ENCODE assay signal across 11 cellular contexts in the genomic region with DNA sequence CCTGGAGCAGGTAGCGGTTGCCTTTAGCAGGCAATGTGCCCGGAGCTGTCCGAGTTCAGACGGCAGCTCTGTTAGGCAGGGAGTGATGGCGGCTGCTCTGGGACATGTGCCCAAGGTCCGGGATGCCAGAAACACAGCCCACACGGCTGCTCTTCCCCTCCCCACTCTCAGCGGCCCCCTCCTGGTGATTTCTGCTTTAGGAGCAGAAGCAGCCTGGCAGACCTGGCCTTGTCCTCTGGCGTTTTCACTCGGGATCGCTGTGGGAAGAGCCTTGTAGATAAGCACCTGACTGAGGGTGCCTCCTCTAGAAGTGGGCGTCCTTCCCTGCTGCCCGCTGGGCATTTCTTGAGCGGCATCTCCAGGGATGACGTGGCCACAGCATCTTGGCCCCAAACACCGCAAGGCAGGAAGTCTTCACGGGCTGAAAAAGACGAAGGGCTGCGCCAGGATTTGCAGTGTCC.
DNase-seq lines count a peak whose midpoint lies in the region; ATAC-seq and TF ChIP-seq lines count a peak whose summit lies in the region.
"Had no signal": no experiment of that assay in that cellular context is flagged by ENCODE, and none has a peak within 500 bp of the region (broad histone marks: within the 10 kb centered on the region; RNA-seq: fewer than 3 reads in every experiment).

No MANE protein-coding gene starts in this region.

- H4K20me1 ChIP-seq in IMR-90 (ENCODE audit: insufficient read depth, low read length), result no peaks in the 10 kb centered on the region

- H4K91ac ChIP-seq in IMR-90 (ENCODE audit: insufficient read depth, low read depth, low read length), result 0 out of 2 replicates have a peak overlapping the region, but pooled peaks have one; percentile 47

- H3K27me3 ChIP-seq in IMR-90 (ENCODE audit: control insufficient read depth, insufficient read depth, low read length) (no peaks in the 10 kb centered on the region), lower lobe of right lung (ENCODE audit: low read depth) (no peaks in the 10 kb centered on the region), tibial artery (no peaks in the 10 kb centered on the region)
- H3K27me3 ChIP-seq: colonic mucosa had no signal

- peak overlapping the region; percentile 52; the same call in 1 of the 2 replicates for H3K23ac ChIP-seq in IMR-90 (ENCODE audit: low read depth, low read length)

- 13% methylated on average over 4 of the region's 19 CpGs; no CpG with 5 or more reads in 1 of the 2 experiments for WGBS in IMR-90 (ENCODE audit: extremely low coverage in 2 of 2, insufficient read length in 1 of 2), 2 experiments

- peak overlapping the region; percentile 7 to 73; a peak in 3 of 4 replicates for H4K8ac ChIP-seq in IMR-90 (ENCODE audit: low read depth in 2 of 2, low read length in 2 of 2)

- in situ Hi-C loops in IMR-90 (cut with MboI; ENCODE audit: low sequenced_read_pairs), result no loop called here

- H3K36me3 ChIP-seq in IMR-90 (ENCODE audit: control insufficient read depth, insufficient read depth, low read length) (peaks cover 3% of the 10 kb centered on the region; the same call in 1 of the 2 replicates), lower lobe of right lung (no peaks in the 10 kb centered on the region), tibial artery (peaks cover 0 to 4% (median 0%) of the 10 kb centered on the region in 3 donors)
- H3K36me3 ChIP-seq: colonic mucosa, HAP-1 had no signal

- peak overlapping the region; percentile 2 for H2BK5ac ChIP-seq in IMR-90 (ENCODE audit: low read depth, low read length, poor library complexity, severe bottlenecking)

- no TSS peak for BruUV-seq in IMR-90 (replicated peaks; lab: Mats Ljungman, UMichigan)

- peaks cover 4% of the 10 kb centered on the region for H3K36me3 Mint-ChIP-seq in activated T-cell treated with anti-CD3 and anti-CD28 coated beads, Interleukin-2, amount 50 U/mL, for 4 hours (ENCODE audit: insufficient read depth)
- peaks cover 4% of the 10 kb centered on the region for H3K36me3 Mint-ChIP-seq in activated naive CD4-positive, alpha-beta T cell treated with anti-CD3 and anti-CD28 coated beads for 36 hours (ENCODE audit: low read depth)

- CTCF ChIA-PET in IMR-90 (lab: Yijun Ruan, JAX), result no interaction called here
- CTCF ChIA-PET in activated naive CD4-positive, alpha-beta T cell treated with anti-CD3 and anti-CD28 coated beads for 36 hours (lab: Charles Lee), result no interaction called here

- peak overlapping the region; percentile 27; the same call in 1 of the 2 replicates for H4K5ac ChIP-seq in IMR-90 (ENCODE audit: low read depth, low read length)

- H3K79me1 ChIP-seq in IMR-90 (ENCODE audit: low read depth in 1 of 2, low read length in 2 of 2), result peaks cover 0 to 5% of the 10 kb centered on the region in 2 experiments; a peak in 1 of 4 replicates

- no peak overlapping the region for H2BK20ac ChIP-seq in IMR-90 (ENCODE audit: low read depth, low read length)

- peak overlapping the region; percentile 84 for H3K4me2 ChIP-seq in IMR-90 (ENCODE audit: low read depth, low read length)

- peak overlapping the region; percentile 43 for H2AK9ac ChIP-seq in IMR-90 (replicated peaks; ENCODE audit: low read depth, low read length, poor library complexity)

- no peak overlapping the region for H2BK15ac ChIP-seq in IMR-90 (ENCODE audit: low read depth, low read length)

- POLR2A ChIA-PET in IMR-90 (lab: Charles Lee; ENCODE audit: unreplicated experiment), result no interaction called here

- peak; percentile 83 for ATAC-seq in IMR-90 (ENCODE audit: low read depth)
- ATAC-seq in lower lobe of right lung, result peak in 1 of 2 donors; percentile 7
- no peak for ATAC-seq in activated T-cell treated with anti-CD3 and anti-CD28 coated beads, Interleukin-2, amount 50 U/mL, for 4 hours

- no peak for TF ChIP-seq POLR2A in IMR-90 (IDR thresholded peaks at IDR 0.05; ENCODE audit: low read depth, low read length)

- peaks cover 11% of the 10 kb centered on the region for H3K9me1 ChIP-seq in IMR-90 (ENCODE audit: insufficient read depth, low read length)

- H3K4me3 ChIP-seq in IMR-90 (ENCODE audit: insufficient read depth, low read depth, low read length) (peak overlapping the region; percentile 19; the same call in 1 of the 2 replicates), lower lobe of right lung (peak overlapping the region; percentile 3), tibial artery (peak overlapping the region; percentile 40 to 41)
- H3K4me3 ChIP-seq: colonic mucosa, HAP-1, lung had no signal

- H3K9ac ChIP-seq in IMR-90 (ENCODE audit: low read depth, low read length), result no peak overlapping the region

- dilution Hi-C loops in IMR-90 (cut with HindIII; ENCODE audit: low sequenced_read_pairs, unreplicated experiment), result no loop called here

- H3K4me1 Mint-ChIP-seq in activated T-cell treated with anti-CD3 and anti-CD28 coated beads, Interleukin-2, amount 50 U/mL, for 4 hours (ENCODE audit: low read depth), result no peaks in the 10 kb centered on the region
- no peaks in the 10 kb centered on the region for H3K4me1 Mint-ChIP-seq in activated naive CD4-positive, alpha-beta T cell treated with anti-CD3 and anti-CD28 coated beads for 36 hours (ENCODE audit: low read depth)
- H3K4me1 Mint-ChIP-seq: activated CD4-positive, alpha-beta T cell treated with anti-CD3 and anti-CD28 coated beads, Interleukin-2, amount 10 ng/mL, durations not matched to agents 7 days and 5 days had no signal

- no peak overlapping the region for H3K4me3 Mint-ChIP-seq in activated T-cell treated with anti-CD3 and anti-CD28 coated beads, Interleukin-2, amount 50 U/mL, for 4 hours
- H3K4me3 Mint-ChIP-seq in activated naive CD4-positive, alpha-beta T cell treated with anti-CD3 and anti-CD28 coated beads for 36 hours, result no peak overlapping the region
- H3K4me3 Mint-ChIP-seq: activated CD4-positive, alpha-beta T cell treated with anti-CD3 and anti-CD28 coated beads, Interleukin-2, amount 10 ng/mL, durations not matched to agents 7 days and 5 days had no signal

- H3K4me1 ChIP-seq in IMR-90 (ENCODE audit: control insufficient read depth, insufficient read depth, low read length) (peaks cover 16% of the 10 kb centered on the region), lower lobe of right lung (peaks cover 4% of the 10 kb centered on the region), tibial artery (peaks cover 0 to 16% (median 10%) of the 10 kb centered on the region in 4 donors)
- H3K4me1 ChIP-seq: colonic mucosa, HAP-1 had no signal

- H3K14ac ChIP-seq in IMR-90 (replicated peaks; ENCODE audit: low read depth, low read length), result no peak overlapping the region; the same call in 1 of the 2 replicates

- 0 out of 2 replicates have a peak, but pooled peaks have one; percentile 12 for TF ChIP-seq CTCF in IMR-90 (conservative IDR thresholded peaks at IDR 0.05; ENCODE audit: low read depth, low read length)
- no peak for TF ChIP-seq CTCF in lower lobe of right lung (IDR thresholded peaks at IDR 0.05)
- TF ChIP-seq CTCF in tibial artery (IDR thresholded peaks at IDR 0.05), result no peak

- H2AFZ ChIP-seq in IMR-90 (replicated peaks; ENCODE audit: low read length, poor library complexity), result peak overlapping the region; percentile 89

- H3K56ac ChIP-seq in IMR-90 (ENCODE audit: extremely low read depth, insufficient read depth, low read length), result no peak overlapping the region

- no peaks in the 10 kb centered on the region for H3K9me3 Mint-ChIP-seq in activated T-cell treated with anti-CD3 and anti-CD28 coated beads, Interleukin-2, amount 50 U/mL, for 4 hours
- no peaks in the 10 kb centered on the region for H3K9me3 Mint-ChIP-seq in activated naive CD4-positive, alpha-beta T cell treated with anti-CD3 and anti-CD28 coated beads for 36 hours
- H3K9me3 Mint-ChIP-seq: activated CD4-positive, alpha-beta T cell treated with anti-CD3 and anti-CD28 coated beads, Interleukin-2, amount 10 ng/mL, durations not matched to agents 7 days and 5 days had no signal

- H2AK5ac ChIP-seq in IMR-90 (ENCODE audit: low read depth, low read length), result peak overlapping the region; percentile 12; the same call in 1 of the 2 replicates

- H3K27me3 Mint-ChIP-seq in activated T-cell treated with anti-CD3 and anti-CD28 coated beads, Interleukin-2, amount 50 U/mL, for 4 hours (ENCODE audit: low read depth), result no peaks in the 10 kb centered on the region
- no peaks in the 10 kb centered on the region for H3K27me3 Mint-ChIP-seq in activated naive CD4-positive, alpha-beta T cell treated with anti-CD3 and anti-CD28 coated beads for 36 hours (ENCODE audit: low read depth)
- H3K27me3 Mint-ChIP-seq: activated CD4-positive, alpha-beta T cell treated with anti-CD3 and anti-CD28 coated beads, Interleukin-2, amount 10 ng/mL, durations not matched to agents 7 days and 5 days had no signal

- no peak overlapping the region for H3K27ac Mint-ChIP-seq in activated naive CD4-positive, alpha-beta T cell treated with anti-CD3 and anti-CD28 coated beads for 36 hours
- H3K27ac Mint-ChIP-seq: activated CD4-positive, alpha-beta T cell treated with anti-CD3 and anti-CD28 coated beads, Interleukin-2, amount 10 ng/mL, durations not matched to agents 7 days and 5 days had no signal

- intact Hi-C loops in IMR-90 (cut with micrococcal nuclease) (loop anchor here (10.0 kb wide), 1 partner anchor 310 kb away; no protein-coding TSS in a partner anchor), lower lobe of right lung (cut with DNase I) (no loop called here), tibial artery (cut with DNase I; ENCODE audit: low total_unique reads) (no loop called here)
- intact Hi-C loops in activated naive CD4-positive, alpha-beta T cell treated with anti-CD3 and anti-CD28 coated beads for 36 hours (cut with micrococcal nuclease), result no loop called here

- H3K27ac ChIP-seq in IMR-90 (ENCODE audit: insufficient read depth, low read length), result peak overlapping the region; percentile 19; the same call in 1 of the 2 replicates
- H3K27ac ChIP-seq in lower lobe of right lung, result no peak overlapping the region
- peak overlapping the region in 1 of 2 donors; percentile 19 for H3K27ac ChIP-seq in tibial artery
- H3K27ac ChIP-seq: colonic mucosa had no signal

- DNase-seq in IMR-90, result peak; percentile 82
- peak; percentile 93 for DNase-seq in cerebellar cortex (ENCODE audit: low spot score)
- DNase-seq in lower lobe of right lung, result no peak
- DNase-seq in tibial artery, result no peak
- DNase-seq in activated T-cell treated with anti-CD3 and anti-CD28 coated beads, Interleukin-2, amount 50 U/mL, for 4 hours, result no peak
- DNase-seq in activated naive CD4-positive, alpha-beta T cell treated with anti-CD3 and anti-CD28 coated beads for 36 hours, result no peak
- no peak for DNase-seq in NCI-H2227 treated with DMSO at 0.1 percent for 48 hours (lab: John Stamatoyannopoulos, UW)
- DNase-seq: activated CD4-positive, alpha-beta T cell treated with anti-CD3 and anti-CD28 coated beads, Interleukin-2, amount 10 ng/mL, durations not matched to agents 7 days and 5 days; colonic mucosa had no signal

- peak overlapping the region; percentile 59 for H3K4ac ChIP-seq in IMR-90 (ENCODE audit: low read depth, low read length)

- peaks cover 2% of the 10 kb centered on the region; the same call in 1 of the 2 replicates for H3K9me3 ChIP-seq in IMR-90 (ENCODE audit: control insufficient read depth, insufficient read depth, low read length)
- H3K9me3 ChIP-seq in lower lobe of right lung, result no peaks in the 10 kb centered on the region
- peaks cover 0 to 4% (median 0%) of the 10 kb centered on the region in 3 donors for H3K9me3 ChIP-seq in tibial artery
- H3K9me3 ChIP-seq: colonic mucosa, HAP-1 had no signal

- H3K18ac ChIP-seq in IMR-90 (ENCODE audit: low read depth, low read length), result no peak overlapping the region

- H2BK120ac ChIP-seq in IMR-90 (ENCODE audit: low read depth, low read length), result 0 out of 2 replicates have a peak overlapping the region, but pooled peaks have one; percentile 41

- TF ChIP-seq RAD21 in IMR-90 (IDR thresholded peaks at IDR 0.05; ENCODE audit: low read length), result peak; percentile 21; the same call in 1 of the 2 replicates

Comparison
In these comparisons a context has a peak if more than half of its experiments do, and no peak if none do; other contexts are left out.
1. DNase-seq: peak in IMR-90 (single experiment) and cerebellar cortex (single experiment); none in lower lobe of right lung (single experiment), tibial artery (0 of 2), activated T-cell treated with anti-CD3 and anti-CD28 coated beads, Interleukin-2, amount 50 U/mL, for 4 hours (single experiment), activated naive CD4-positive, alpha-beta T cell treated with anti-CD3 and anti-CD28 coated beads for 36 hours (single experiment) and NCI-H2227 treated with DMSO at 0.1 percent for 48 hours (single experiment).
2. Peak in every context shown above with its lines, with median percentiles within 50 percentile points of each other: H3K4me3 ChIP-seq.